17 cellular contexts compared by ENCODE assay signal in genomic region chr12:103442187-103442564, GRCh38. TPM values are rescaled to one million over a fixed set of nuclear protein-coding genes. Genes with fewer than 3 reads are reported as not detected.
A peak's percentile ranks its signal among the peaks of the same experiment; 100 is the strongest.
DNase-seq lines count a peak whose midpoint lies in the region; ATAC-seq, FAIRE-seq and TF ChIP-seq lines count a peak whose summit lies in the region.
"Had no signal": no experiment of that assay in that cellular context is flagged by ENCODE, and none has a peak within 500 bp of the region (broad histone marks: within the 10 kb centered on the region; RNA-seq: fewer than 3 reads in every experiment).

No MANE protein-coding gene starts in this region.

- peak overlapping the region; percentile 52 for H2AFZ ChIP-seq in OCI-LY7 (ENCODE audit: low read length)
- H2AFZ ChIP-seq: hepatocyte had no signal

- no peaks in the 10 kb centered on the region for H3K36me3 ChIP-seq in OCI-LY7 (ENCODE audit: insufficient read depth, low read length)
- H3K36me3 ChIP-seq: tibial artery had no signal

- TF ChIP-seq CTCF in D721Med (IDR thresholded peaks at IDR 0.05; ENCODE audit: insufficient read depth, missing control alignments) (no peak), OCI-LY7 (conservative IDR thresholded peaks at IDR 0.05; ENCODE audit: low read length) (no peak)

- ATAC-seq in effector memory CD8-positive, alpha-beta T cell (replicated peaks): no peak
- no peak for ATAC-seq in left cardiac atrium
- ATAC-seq in GM21717 (IDR thresholded peaks at IDR 0.05; ENCODE audit: unreplicated experiment): no peak

- DNase-seq in T-helper 2 cell treated with Interferon-gamma antibody and Interleukin-4, amounts not matched to agents 5 μg/mL and 100 μg/mL, for 36 hours (ENCODE audit: low spot score): no peak
- no peak for DNase-seq in T-helper 2 cell
- no peak for DNase-seq in D721Med (ENCODE audit: insufficient read length, low spot score)
- DNase-seq in OCI-LY7 (ENCODE audit: low spot score): peak; percentile 57
- no peak for DNase-seq in effector memory CD8-positive, alpha-beta T cell
- no peak for DNase-seq in left cardiac atrium
- no peak for DNase-seq in NCI-H446 (lab: John Stamatoyannopoulos, UW)
- DNase-seq: activated CD4-positive, alpha-beta T cell treated with anti-CD3 and anti-CD28 coated beads for 36 hours; kidney; nephron progenitor cell; SHP77; tibial artery had no signal

- no peaks in the 10 kb centered on the region for H3K9me2 ChIP-seq in OCI-LY7 (ENCODE audit: insufficient read depth, low read length)

- H3K27ac ChIP-seq in OCI-LY7 (ENCODE audit: low read depth, low read length, poor library complexity, severe bottlenecking): peak overlapping the region; percentile 87
- H3K27ac ChIP-seq: hepatocyte, tibial artery had no signal

- peak overlapping the region; percentile 60 for H3K4me2 ChIP-seq in OCI-LY7 (ENCODE audit: low read length)
- H3K4me2 ChIP-seq: hepatocyte had no signal

- H3K4me3 ChIP-seq in OCI-LY7 (ENCODE audit: low read depth, low read length, poor library complexity, severe bottlenecking): peak overlapping the region; percentile 43
- H3K4me3 ChIP-seq: hepatocyte, tibial artery had no signal

- H3K9me3 Mint-ChIP-seq in T-helper 2 cell treated with Interferon-gamma antibody and Interleukin-4, amounts not matched to agents 5 μg/mL and 100 μg/mL, for 36 hours: peaks cover 3% of the 10 kb centered on the region
- H3K9me3 Mint-ChIP-seq in effector memory CD8-positive, alpha-beta T cell: no peaks in the 10 kb centered on the region

- peaks cover 1% of the 10 kb centered on the region for H3K27me3 Mint-ChIP-seq in T-helper 2 cell treated with Interferon-gamma antibody and Interleukin-4, amounts not matched to agents 5 μg/mL and 100 μg/mL, for 36 hours (ENCODE audit: low read depth)
- no peaks in the 10 kb centered on the region for H3K27me3 Mint-ChIP-seq in effector memory CD8-positive, alpha-beta T cell
- H3K27me3 Mint-ChIP-seq: activated CD4-positive, alpha-beta T cell treated with anti-CD3 and anti-CD28 coated beads for 36 hours had no signal

- H3K4me1 ChIP-seq in OCI-LY7 (ENCODE audit: insufficient read depth, low read length, poor library complexity, severe bottlenecking): peaks cover 31% of the 10 kb centered on the region
- H3K4me1 ChIP-seq: tibial artery had no signal

- peaks cover 3% of the 10 kb centered on the region for H3K36me3 Mint-ChIP-seq in T-helper 2 cell treated with Interferon-gamma antibody and Interleukin-4, amounts not matched to agents 5 μg/mL and 100 μg/mL, for 36 hours (ENCODE audit: low read depth)
- no peaks in the 10 kb centered on the region for H3K36me3 Mint-ChIP-seq in effector memory CD8-positive, alpha-beta T cell (ENCODE audit: insufficient read depth)

- FAIRE-seq in D721Med (lab: Jason Lieb, UNC): peak; percentile 29
- FAIRE-seq: A204.1, kidney, small intestine had no signal

- CTCF ChIA-PET in OCI-LY7 (lab: Charles Lee; ENCODE audit: unreplicated experiment): no interaction called here

- H3K9me3 ChIP-seq in OCI-LY7 (ENCODE audit: low read length): no peaks in the 10 kb centered on the region
- H3K9me3 ChIP-seq: tibial artery had no signal

- intact Hi-C loops in OCI-LY7 (cut with micrococcal nuclease; ENCODE audit: unreplicated experiment) (loop anchor here (10.0 kb wide), 1 partner anchor 1507 kb away; no protein-coding TSS in a partner anchor), left cardiac atrium (cut with DNase I) (no loop called here)

- no peaks in the 10 kb centered on the region for H3K79me2 ChIP-seq in OCI-LY7 (ENCODE audit: insufficient read depth, low read depth, low read length)
- H3K79me2 ChIP-seq: hepatocyte had no signal

- no TSS peak for BruUV-seq in OCI-LY7 (replicated peaks; lab: Mats Ljungman, UMichigan)

- POLR2A ChIA-PET in OCI-LY7 (lab: Charles Lee): interaction anchor here (0.6 to 1.0 kb wide), 2 partner anchors 64 to 1965 kb away, joined by 3 read pairs; no protein-coding TSS in a partner anchor

- H3K4me1 Mint-ChIP-seq in T-helper 2 cell treated with Interferon-gamma antibody and Interleukin-4, amounts not matched to agents 5 μg/mL and 100 μg/mL, for 36 hours (ENCODE audit: low read depth): peaks cover 20% of the 10 kb centered on the region
- H3K4me1 Mint-ChIP-seq in effector memory CD8-positive, alpha-beta T cell (ENCODE audit: low read depth in 2 of 2): peaks cover 3 to 15% of the 10 kb centered on the region in 2 donors
- H3K4me1 Mint-ChIP-seq: nephron progenitor cell had no signal

- H4K20me1 ChIP-seq in OCI-LY7 (ENCODE audit: insufficient read depth, low read length): no peaks in the 10 kb centered on the region

- peak overlapping the region; percentile 91 for H3K27ac Mint-ChIP-seq in T-helper 2 cell treated with Interferon-gamma antibody and Interleukin-4, amounts not matched to agents 5 μg/mL and 100 μg/mL, for 36 hours
- peak overlapping the region; percentile 91 to 96 for H3K27ac Mint-ChIP-seq in effector memory CD8-positive, alpha-beta T cell
- H3K27ac Mint-ChIP-seq: nephron progenitor cell, progenitor cell of endocrine pancreas had no signal

- peak overlapping the region; percentile 70 for H3K4me3 Mint-ChIP-seq in T-helper 2 cell treated with Interferon-gamma antibody and Interleukin-4, amounts not matched to agents 5 μg/mL and 100 μg/mL, for 36 hours
- peak overlapping the region in 1 of 2 donors; percentile 33 for H3K4me3 Mint-ChIP-seq in effector memory CD8-positive, alpha-beta T cell
- H3K4me3 Mint-ChIP-seq: activated CD4-positive, alpha-beta T cell treated with anti-CD3 and anti-CD28 coated beads for 36 hours; nephron progenitor cell had no signal

RNA-seq across cellular contexts. Expression of gene C12orf42, which starts 53.6 kb away (rescaled TPM):
- total RNA-seq in OCI-LY7 (2014; rRNA removed; shearing (Covaris generic)): 0.72 and 1.2 TPM in 2 replicates
- total RNA-seq in OCI-LY7 (2022): 0.70 TPM in 1 of 2 replicates, not detected in the other
- total RNA-seq in left cardiac atrium: not detected
- total RNA-seq: hepatocyte had no signal
